In genomic region chr16:9072806-9073341, GRCh38 we compare ENCODE assay signal across 7 cellular contexts. TPM values are rescaled to one million over a fixed set of nuclear protein-coding genes. Genes with fewer than 3 reads are reported as not detected.
A peak's percentile ranks its signal among the peaks of the same experiment; 100 is the strongest.
DNase-seq lines count a peak whose midpoint lies in the region; ATAC-seq and TF ChIP-seq lines count a peak whose summit lies in the region.

No MANE protein-coding gene starts in this region.

- H3K4me3 ChIP-seq in neutrophil (ENCODE audit: low read depth in 1 of 2, low read length in 1 of 2) = no peak overlapping the region

- ATAC-seq in GM19023 (IDR thresholded peaks at IDR 0.05; ENCODE audit: unreplicated experiment) (peak; percentile 75), HG03103 (IDR thresholded peaks at IDR 0.05; ENCODE audit: low read depth, unreplicated experiment) (peak; percentile 56)

- peak overlapping the region; percentile 91 for H3K27ac Mint-ChIP-seq in activated CD4-positive, alpha-beta memory T cell treated with anti-CD3 and anti-CD28 coated beads, Interleukin-2, amount 10 ng/mL, durations not matched to agents 7 days and 5 days

- peaks cover 14% of the 10 kb centered on the region for H3K9me3 Mint-ChIP-seq in activated CD4-positive, alpha-beta memory T cell treated with anti-CD3 and anti-CD28 coated beads, Interleukin-2, amount 10 ng/mL, durations not matched to agents 7 days and 5 days

- H3K36me3 ChIP-seq in neutrophil = no peaks in the 10 kb centered on the region

- H3K4me1 ChIP-seq in neutrophil (ENCODE audit: control insufficient read depth in 1 of 2, insufficient read depth in 1 of 2, low read depth in 1 of 2, low read length in 1 of 2) = peaks cover 19 to 26% of the 10 kb centered on the region in 2 experiments

- DNase-seq in activated CD4-positive, alpha-beta memory T cell treated with anti-CD3 and anti-CD28 coated beads, Interleukin-2, amount 10 ng/mL, durations not matched to agents 7 days and 5 days = peak; percentile 28
- no peak for DNase-seq in occipital lobe (lab: John Stamatoyannopoulos, UW)
- DNase-seq in COLO668 (lab: John Stamatoyannopoulos, UW; ENCODE audit: unreplicated experiment) = no peak
- DNase-seq in amniotic stem cell (lab: John Stamatoyannopoulos, UW) = no peak

- peak overlapping the region; percentile 1 for H3K27ac ChIP-seq in neutrophil

- CTCF ChIA-PET in activated CD4-positive, alpha-beta memory T cell treated with anti-CD3 and anti-CD28 coated beads, Interleukin-2, amount 10 ng/mL, durations not matched to agents 7 days and 5 days (lab: Charles Lee) = interaction anchor here (0.6 to 2.0 kb wide), 3 partner anchors 19 to 193 kb away, joined by 3 to 6 read pairs (median 3); partner anchors contain the start of gene HAPSTR1

- H3K27me3 ChIP-seq in neutrophil = no peaks in the 10 kb centered on the region

- H3K9me3 ChIP-seq in neutrophil = no peaks in the 10 kb centered on the region

- TF ChIP-seq CTCF in neutrophil (IDR thresholded peaks at IDR 0.05) = no peak

- POLR2A ChIA-PET in activated CD4-positive, alpha-beta memory T cell treated with anti-CD3 and anti-CD28 coated beads, Interleukin-2, amount 10 ng/mL, durations not matched to agents 7 days and 5 days (lab: Charles Lee) = interaction anchor here (1.0 to 11.3 kb wide), 4 partner anchors 18 to 113 kb away, joined by 3 to 234 read pairs (median 4); partner anchors contain the start of genes HAPSTR1 and USP7

- H3K27me3 Mint-ChIP-seq in activated CD4-positive, alpha-beta memory T cell treated with anti-CD3 and anti-CD28 coated beads, Interleukin-2, amount 10 ng/mL, durations not matched to agents 7 days and 5 days = no peaks in the 10 kb centered on the region

- peaks cover 16% of the 10 kb centered on the region for H3K36me3 Mint-ChIP-seq in activated CD4-positive, alpha-beta memory T cell treated with anti-CD3 and anti-CD28 coated beads, Interleukin-2, amount 10 ng/mL, durations not matched to agents 7 days and 5 days (ENCODE audit: low read depth)

- H3K4me1 Mint-ChIP-seq in activated CD4-positive, alpha-beta memory T cell treated with anti-CD3 and anti-CD28 coated beads, Interleukin-2, amount 10 ng/mL, durations not matched to agents 7 days and 5 days = peaks cover 44% of the 10 kb centered on the region

- peak overlapping the region; percentile 15 for H3K4me3 Mint-ChIP-seq in activated CD4-positive, alpha-beta memory T cell treated with anti-CD3 and anti-CD28 coated beads, Interleukin-2, amount 10 ng/mL, durations not matched to agents 7 days and 5 days

RNA-seq across cellular contexts. Expression of gene HAPSTR1, which starts 18.6 kb away (rescaled TPM):
- total RNA-seq in activated CD4-positive, alpha-beta memory T cell treated with anti-CD3 and anti-CD28 coated beads, Interleukin-2, amount 10 ng/mL, durations not matched to agents 7 days and 5 days = 10 to 100 TPM; 65.1 to 65.3 TPM
- 153 TPM for total RNA-seq in occipital lobe
